ENCODE assay signal across 22 cellular contexts in genomic region chr7:66837661-66838060, GRCh38.
"Had no signal": no experiment of that assay in that cellular context is flagged by ENCODE, and none has a peak within 500 bp of the region (broad histone marks: within the 10 kb centered on the region; RNA-seq: fewer than 3 reads in every experiment).

No MANE protein-coding gene starts in this region.

- H3K4me3 Mint-ChIP-seq: activated B cell treated with CpG ODN at 0.5 μM for 24 hours; activated CD4-positive, alpha-beta memory T cell treated with anti-CD3 and anti-CD28 coated beads, Interleukin-2, amount 10 ng/mL, durations not matched to agents 7 days and 5 days; activated CD8-positive, alpha-beta memory T cell treated with anti-CD3 and anti-CD28 coated beads, Interleukin-2, amount 10 ng/mL, durations not matched to agents 7 days and 5 days; activated naive CD4-positive, alpha-beta T cell treated with anti-CD3 and anti-CD28 coated beads, Interleukin-2, amount 10 ng/mL, durations not matched to agents 7 days and 5 days; activated naive CD8-positive, alpha-beta T cell treated with anti-CD3 and anti-CD28 coated beads, Interleukin-2, amount 10 ng/mL, durations not matched to agents 7 days and 5 days had no signal

- H3K9me3 Mint-ChIP-seq: activated B cell treated with CpG ODN at 0.5 μM for 24 hours; activated CD4-positive, alpha-beta memory T cell treated with anti-CD3 and anti-CD28 coated beads, Interleukin-2, amount 10 ng/mL, durations not matched to agents 7 days and 5 days; activated naive CD8-positive, alpha-beta T cell treated with anti-CD3 and anti-CD28 coated beads, Interleukin-2, amount 10 ng/mL, durations not matched to agents 7 days and 5 days had no signal

- H3K36me3 Mint-ChIP-seq: activated CD8-positive, alpha-beta memory T cell treated with anti-CD3 and anti-CD28 coated beads, Interleukin-2, amount 10 ng/mL, durations not matched to agents 7 days and 5 days; activated naive CD4-positive, alpha-beta T cell treated with anti-CD3 and anti-CD28 coated beads, Interleukin-2, amount 10 ng/mL, durations not matched to agents 7 days and 5 days; activated naive CD8-positive, alpha-beta T cell treated with anti-CD3 and anti-CD28 coated beads, Interleukin-2, amount 10 ng/mL, durations not matched to agents 7 days and 5 days had no signal

- H3K4me1 Mint-ChIP-seq: activated B cell treated with CpG ODN at 0.5 μM for 24 hours; activated CD4-positive, alpha-beta memory T cell treated with anti-CD3 and anti-CD28 coated beads, Interleukin-2, amount 10 ng/mL, durations not matched to agents 7 days and 5 days; activated CD8-positive, alpha-beta memory T cell treated with anti-CD3 and anti-CD28 coated beads, Interleukin-2, amount 10 ng/mL, durations not matched to agents 7 days and 5 days; activated naive CD4-positive, alpha-beta T cell treated with anti-CD3 and anti-CD28 coated beads, Interleukin-2, amount 10 ng/mL, durations not matched to agents 7 days and 5 days; activated naive CD8-positive, alpha-beta T cell treated with anti-CD3 and anti-CD28 coated beads, Interleukin-2, amount 10 ng/mL, durations not matched to agents 7 days and 5 days had no signal

- H3K9ac ChIP-seq: SK-N-SH had no signal

- H3K27ac Mint-ChIP-seq: activated B cell treated with CpG ODN at 0.5 μM for 24 hours; activated CD4-positive, alpha-beta memory T cell treated with anti-CD3 and anti-CD28 coated beads, Interleukin-2, amount 10 ng/mL, durations not matched to agents 7 days and 5 days; activated CD8-positive, alpha-beta memory T cell treated with anti-CD3 and anti-CD28 coated beads, Interleukin-2, amount 10 ng/mL, durations not matched to agents 7 days and 5 days; activated naive CD4-positive, alpha-beta T cell treated with anti-CD3 and anti-CD28 coated beads, Interleukin-2, amount 10 ng/mL, durations not matched to agents 7 days and 5 days; activated naive CD8-positive, alpha-beta T cell treated with anti-CD3 and anti-CD28 coated beads, Interleukin-2, amount 10 ng/mL, durations not matched to agents 7 days and 5 days had no signal

- H3K4me2 ChIP-seq: SK-N-SH had no signal

- H3K36me3 ChIP-seq: ascending aorta, cardiac muscle cell, Peyer's patch, SJSA1 had no signal

- H3K27ac ChIP-seq: ascending aorta, cardiac muscle cell, Peyer's patch, SJSA1, VCaP had no signal

- H3K27me3 Mint-ChIP-seq: activated B cell treated with CpG ODN at 0.5 μM for 24 hours; activated CD4-positive, alpha-beta memory T cell treated with anti-CD3 and anti-CD28 coated beads, Interleukin-2, amount 10 ng/mL, durations not matched to agents 7 days and 5 days; activated CD8-positive, alpha-beta memory T cell treated with anti-CD3 and anti-CD28 coated beads, Interleukin-2, amount 10 ng/mL, durations not matched to agents 7 days and 5 days; activated naive CD8-positive, alpha-beta T cell treated with anti-CD3 and anti-CD28 coated beads, Interleukin-2, amount 10 ng/mL, durations not matched to agents 7 days and 5 days had no signal

- H3K4me1 ChIP-seq: ascending aorta, Peyer's patch, SJSA1 had no signal

- H3K9me3 ChIP-seq: ascending aorta, SJSA1, SK-N-SH had no signal

- H3K27me3 ChIP-seq: ascending aorta, cardiac muscle cell, Peyer's patch, SJSA1 had no signal

- H3K4me3 ChIP-seq: ascending aorta, cardiac muscle cell, Peyer's patch, SJSA1 had no signal

- DNase-seq: activated B cell treated with CpG ODN at 0.5 μM for 24 hours; activated CD4-positive, alpha-beta T cell treated with anti-CD3 and anti-CD28 coated beads for 1 hour; activated CD8-positive, alpha-beta memory T cell treated with anti-CD3 and anti-CD28 coated beads for 24 hours; activated effector memory CD4-positive, alpha-beta T cell treated with Interleukin-2 at 50 U/mL for 16 hours; amygdala; NCI-H1048; NCI-H1105 treated with DMSO at 0.1 percent for 48 hours; NCI-H1436; NCI-H2029; NCI-H345; NCI-H524 treated with DMSO at 0.1 percent for 48 hours; SK-N-SH; T-helper 9 cell had no signal
